9 cellular contexts compared by ENCODE assay signal in genomic region chr17:49342575-49342936, GRCh38. TPM values are rescaled to one million over a fixed set of nuclear protein-coding genes. Genes with fewer than 3 reads are reported as not detected.
DNase-seq lines count a peak whose midpoint lies in the region; ATAC-seq and TF ChIP-seq lines count a peak whose summit lies in the region.
"Had no signal": no experiment of that assay in that cellular context is flagged by ENCODE, and none has a peak within 500 bp of the region (broad histone marks: within the 10 kb centered on the region; RNA-seq: fewer than 3 reads in every experiment).

No MANE protein-coding gene starts in this region.

- H3K4me1 Mint-ChIP-seq in activated naive CD4-positive, alpha-beta T cell treated with anti-CD3 and anti-CD28 coated beads, Interleukin-2, amount 50 U/mL, for 24 hours = peaks cover 69% of the 10 kb centered on the region
- peaks cover 52% of the 10 kb centered on the region for H3K4me1 Mint-ChIP-seq in activated naive CD8-positive, alpha-beta T cell treated with anti-CD3 and anti-CD28 coated beads, Interleukin-2, amount 10 ng/mL, durations not matched to agents 7 days and 5 days

- no peak for TF ChIP-seq CTCF in vagina (IDR thresholded peaks at IDR 0.05)

- DNase-seq in activated naive CD4-positive, alpha-beta T cell treated with anti-CD3 and anti-CD28 coated beads, Interleukin-2, amount 50 U/mL, for 16 hours = no peak
- no peak for DNase-seq in activated naive CD8-positive, alpha-beta T cell treated with anti-CD3 and anti-CD28 coated beads, Interleukin-2, amount 10 ng/mL, durations not matched to agents 7 days and 5 days
- DNase-seq in vagina (ENCODE audit: extremely low spot score in 2 of 2) (no peak), GDM1 (lab: John Stamatoyannopoulos, UW) (no peak), NCI-H187 treated with DMSO at 0.1 percent for 48 hours (lab: John Stamatoyannopoulos, UW) (no peak)
- DNase-seq: NCI-H526 had no signal

- POLR2A ChIA-PET in activated naive CD8-positive, alpha-beta T cell treated with anti-CD3 and anti-CD28 coated beads, Interleukin-2, amount 10 ng/mL, durations not matched to agents 7 days and 5 days (lab: Charles Lee) = interaction anchor here (0.7 to 5.1 kb wide), 8 partner anchors 18 to 63 kb away, joined by 3 to 58 read pairs (median 4); partner anchors contain the start of gene ZNF652

- no peaks in the 10 kb centered on the region for H3K36me3 ChIP-seq in vagina

- no peaks in the 10 kb centered on the region for H3K9me3 Mint-ChIP-seq in activated naive CD4-positive, alpha-beta T cell treated with anti-CD3 and anti-CD28 coated beads, Interleukin-2, amount 50 U/mL, for 24 hours
- no peaks in the 10 kb centered on the region for H3K9me3 Mint-ChIP-seq in activated naive CD8-positive, alpha-beta T cell treated with anti-CD3 and anti-CD28 coated beads, Interleukin-2, amount 10 ng/mL, durations not matched to agents 7 days and 5 days

- H3K27me3 ChIP-seq in vagina = no peaks in the 10 kb centered on the region

- no peak for TF ChIP-seq POLR2A in vagina (IDR thresholded peaks at IDR 0.05)

- ATAC-seq in HG03342 (IDR thresholded peaks at IDR 0.05; ENCODE audit: unreplicated experiment) = peak; percentile 40
- peak; percentile 41 for ATAC-seq in activated naive CD8-positive, alpha-beta T cell treated with anti-CD3 and anti-CD28 coated beads, Interleukin-2, amount 10 ng/mL, durations not matched to agents 7 days and 5 days (ENCODE audit: low read depth)
- no peak for ATAC-seq in GM18873 (IDR thresholded peaks at IDR 0.05; ENCODE audit: low FRiP score, unreplicated experiment)

- H3K4me3 Mint-ChIP-seq in activated naive CD4-positive, alpha-beta T cell treated with anti-CD3 and anti-CD28 coated beads, Interleukin-2, amount 50 U/mL, for 24 hours = peak overlapping the region; percentile 88
- H3K4me3 Mint-ChIP-seq in activated naive CD8-positive, alpha-beta T cell treated with anti-CD3 and anti-CD28 coated beads, Interleukin-2, amount 10 ng/mL, durations not matched to agents 7 days and 5 days = peak overlapping the region; percentile 74

- H3K36me3 Mint-ChIP-seq in activated naive CD4-positive, alpha-beta T cell treated with anti-CD3 and anti-CD28 coated beads, Interleukin-2, amount 50 U/mL, for 24 hours = peaks cover 7% of the 10 kb centered on the region
- H3K36me3 Mint-ChIP-seq in activated naive CD8-positive, alpha-beta T cell treated with anti-CD3 and anti-CD28 coated beads, Interleukin-2, amount 10 ng/mL, durations not matched to agents 7 days and 5 days = peaks cover 10% of the 10 kb centered on the region

- H3K27ac Mint-ChIP-seq in activated naive CD4-positive, alpha-beta T cell treated with anti-CD3 and anti-CD28 coated beads, Interleukin-2, amount 50 U/mL, for 24 hours = peak overlapping the region; percentile 76
- H3K27ac Mint-ChIP-seq in activated naive CD8-positive, alpha-beta T cell treated with anti-CD3 and anti-CD28 coated beads, Interleukin-2, amount 10 ng/mL, durations not matched to agents 7 days and 5 days = peak overlapping the region; percentile 87

- peaks cover 67% of the 10 kb centered on the region for H3K4me1 ChIP-seq in vagina

- peak overlapping the region in 1 of 2 donors; percentile 11 for H3K4me3 ChIP-seq in vagina

- no peaks in the 10 kb centered on the region for H3K27me3 Mint-ChIP-seq in activated naive CD4-positive, alpha-beta T cell treated with anti-CD3 and anti-CD28 coated beads, Interleukin-2, amount 50 U/mL, for 24 hours
- no peaks in the 10 kb centered on the region for H3K27me3 Mint-ChIP-seq in activated naive CD8-positive, alpha-beta T cell treated with anti-CD3 and anti-CD28 coated beads, Interleukin-2, amount 10 ng/mL, durations not matched to agents 7 days and 5 days

- intact Hi-C loops in vagina (cut with DNase I) = no loop called here

- H3K27ac ChIP-seq in vagina = peak overlapping the region; percentile 44

- no peaks in the 10 kb centered on the region for H3K9me3 ChIP-seq in vagina

RNA-seq across cellular contexts. Expression of gene ZNF652, which starts 19.5 kb away (rescaled TPM):
- total RNA-seq in activated naive CD8-positive, alpha-beta T cell treated with anti-CD3 and anti-CD28 coated beads, Interleukin-2, amount 10 ng/mL, durations not matched to agents 7 days and 5 days = 10 to 100 TPM; 43.6 to 47.7 TPM
- 42.7 TPM for total RNA-seq in vagina
